Comparison of ENCODE assay signal across 8 cellular contexts in the genomic region with DNA sequence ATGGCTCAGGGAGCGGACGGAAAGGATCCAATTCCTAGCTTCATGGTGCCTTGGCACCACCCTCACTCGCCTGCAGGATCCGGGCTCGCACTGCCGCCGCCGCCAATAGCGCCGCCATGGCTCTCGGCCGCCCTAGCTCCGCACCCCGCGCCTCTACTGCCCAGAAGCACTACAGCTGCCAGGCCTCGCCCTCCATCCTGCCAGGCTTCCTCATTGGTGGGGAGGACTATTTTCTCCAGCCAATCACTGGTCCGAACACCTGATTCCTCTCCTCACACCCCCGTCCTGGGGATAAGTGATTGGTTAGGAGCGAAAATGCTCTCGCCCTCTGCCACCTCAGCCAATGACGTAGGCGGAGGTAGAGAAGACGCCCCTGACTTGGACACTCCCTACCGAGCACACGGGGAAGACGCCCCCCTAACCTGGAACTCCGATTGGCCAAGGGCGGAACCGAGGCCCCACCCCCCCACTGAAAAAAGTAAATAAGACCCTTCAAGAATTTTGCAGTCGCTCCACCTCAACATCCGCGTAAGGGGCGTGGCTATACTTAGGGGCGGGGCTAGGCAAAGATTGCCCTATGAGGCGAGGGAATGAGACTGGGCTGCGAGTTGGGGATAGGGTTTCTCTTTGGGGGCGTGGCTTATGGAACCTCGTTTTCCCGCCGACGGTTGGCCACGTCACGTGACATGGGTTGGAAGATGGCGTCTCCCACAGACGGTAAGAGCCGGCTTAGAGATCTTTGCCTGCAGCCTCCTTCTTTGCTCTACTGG. TPM values are rescaled to one million over a fixed set of nuclear protein-coding genes. Genes with fewer than 3 reads are reported as not detected.
DNase-seq lines count a peak whose midpoint lies in the region; ATAC-seq and TF ChIP-seq lines count a peak whose summit lies in the region.

A gene (minus strand): TSS at position 177 of the 770 bp plus-strand sequence. CDS start 59 bp downstream, at position 118.
A gene with protein sequence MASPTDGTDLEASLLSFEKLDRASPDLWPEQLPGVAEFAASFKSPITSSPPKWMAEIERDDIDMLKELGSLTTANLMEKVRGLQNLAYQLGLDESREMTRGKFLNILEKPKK (plus strand): TSS at position 680 of the 770 bp plus-strand sequence. CDS start 19 bp downstream, at position 699.

- peak; percentile 26 for TF ChIP-seq CTCF in GM13976 (IDR thresholded peaks at IDR 0.05; ENCODE audit: borderline replicate concordance, control extremely low read depth, extremely low read depth, insufficient read depth, missing control alignments)
- peak in 2 of 6 experiments; percentile 17 to 27 for TF ChIP-seq CTCF in adrenal gland (IDR thresholded peaks at IDR 0.05)
- TF ChIP-seq CTCF in heart left ventricle (IDR thresholded peaks at IDR 0.05) = peak in 2 of 12 donors; percentile 5 to 37
- TF ChIP-seq CTCF in type B pancreatic cell (conservative IDR thresholded peaks at IDR 0.05) = peak; percentile 42

- H3K9me3 Mint-ChIP-seq in type B pancreatic cell = no peaks in the 10 kb centered on the region

- in situ Hi-C loops in GM13976 (cut with MboI; ENCODE audit: low sequenced_read_pairs, unreplicated experiment) = no loop called here

- peak within 1 kb of the TSS; percentile 97 for H3K27ac Mint-ChIP-seq in type B pancreatic cell

- peak within 1 kb of the TSS; percentile 99 for H3K4me3 Mint-ChIP-seq in type B pancreatic cell

- H3K36me3 ChIP-seq in adrenal gland (replicated peaks in 1 of 2) (no peaks in the 10 kb centered on the region), heart left ventricle (no peaks in the 10 kb centered on the region)

- TF ChIP-seq POLR2A in adrenal gland (IDR thresholded peaks at IDR 0.05) (peak; percentile 49 to 90), heart left ventricle (IDR thresholded peaks at IDR 0.05) (peak; percentile 65 to 91)

- no peaks in the 10 kb centered on the region for H3K27me3 Mint-ChIP-seq in type B pancreatic cell

- H3K36me3 Mint-ChIP-seq in type B pancreatic cell = no peaks in the 10 kb centered on the region

- H3K4me3 ChIP-seq in adrenal gland = peak within 1 kb of the TSS; percentile 51 to 75 (median 75)
- H3K4me3 ChIP-seq in heart left ventricle = peak within 1 kb of the TSS; percentile 59 to 90 (median 81)

- H3K4me1 Mint-ChIP-seq in type B pancreatic cell (ENCODE audit: unreplicated experiment) = peaks cover 23% of the 10 kb centered on the region

- H3K9me3 ChIP-seq in adrenal gland (replicated peaks in 1 of 3) (no peaks in the 10 kb centered on the region), heart left ventricle (no peaks in the 10 kb centered on the region)

- ATAC-seq in HG02870 (IDR thresholded peaks at IDR 0.05; ENCODE audit: unreplicated experiment) (peak; percentile 93), heart left ventricle (peak; percentile 97 to 98 (median 98))

- H3K4me1 ChIP-seq in adrenal gland (replicated peaks in 1 of 2) (peaks cover 10 to 23% of the 10 kb centered on the region in 2 donors), heart left ventricle (peaks cover 0 to 43% (median 20%) of the 10 kb centered on the region in 12 donors)

- DNase-seq in GM13976 (ENCODE audit: low spot score) = peak; percentile 98
- DNase-seq in NCI-H146 (lab: John Stamatoyannopoulos, UW) = peak; percentile 99
- DNase-seq in T-helper 1 cell = peak; percentile 97 to 100 (median 100)
- peak; percentile 99 to 100 (median 100) for DNase-seq in adrenal gland
- DNase-seq in heart left ventricle = peak; percentile 96 to 99 (median 99)
- peak; percentile 100 for DNase-seq in pons (ENCODE audit: low spot score)
- DNase-seq in type B pancreatic cell (ENCODE audit: extremely low spot score, unreplicated experiment) = peak; percentile 98

- 0 to 1% (median 0%) methylated on average over 17 to 46 of the region's 46 CpGs for WGBS in adrenal gland, 4 donors
- WGBS in heart left ventricle, 4 donors = 0% methylated on average over 32 to 46 of the region's 46 CpGs

- H3K27ac ChIP-seq in adrenal gland (peak within 1 kb of the TSS; percentile 52 to 84 (median 72)), heart left ventricle (peak within 1 kb of the TSS; percentile 53 to 94 (median 81))

- intact Hi-C loops in adrenal gland (cut with DNase I) = no loop called here
- intact Hi-C loops in heart left ventricle (cut with DNase I) = loop anchor here in 2 of 10 donors (2.0 to 5.0 kb wide), 2 partner anchors 66 to 67 kb away; a partner anchor contains a TSS

- H3K27me3 ChIP-seq in adrenal gland (no peaks in the 10 kb centered on the region), heart left ventricle (no peaks in the 10 kb centered on the region)

RNA-seq across cellular contexts. Expression of the first gene that starts in this region (rescaled TPM):
- total RNA-seq in adrenal gland (10 to 100 TPM; 27.4 to 68.9 (median 39.4) TPM), heart left ventricle (100 to 1,000 TPM in 1 of 9 donors, 10 to 100 TPM in 8; 39.0 to 103 (median 71.3) TPM), type B pancreatic cell (ENCODE audit: low replicate concordance) (28.2 and 67.2 TPM in 2 replicates)
- polyA plus RNA-seq in adrenal gland (10 to 100 TPM in 1 of 3 donors, 1 to 10 TPM in 2; 5.9 to 27.8 (median 8.3) TPM), heart left ventricle (10 to 100 TPM; 16.5 to 30.8 TPM)

RNA-seq across cellular contexts. Expression of the second gene that starts in this region (rescaled TPM):
- total RNA-seq in adrenal gland (10 to 100 TPM in 2 of 8 donors, 1 to 10 TPM in 6; 5.1 to 11.7 (median 8.0) TPM), heart left ventricle (10 to 100 TPM in 3 of 9 donors, 1 to 10 TPM in 6; 4.2 to 14.5 (median 8.9) TPM), type B pancreatic cell (ENCODE audit: low replicate concordance) (6.9 and 15.1 TPM in 2 replicates)
- polyA plus RNA-seq in adrenal gland (10 to 100 TPM in 1 of 3 donors, 1 to 10 TPM in 2; 4.6 to 14.3 (median 6.5) TPM), heart left ventricle (10 to 100 TPM in 1 of 2 donors, 1 to 10 TPM in 1; 5.4 to 11.8 TPM)

Comparison
In these comparisons a context has a peak if more than half of its experiments do, and no peak if none do; other contexts are left out.
1. Peak in every context shown above with its lines: DNase-seq, ATAC-seq, H3K4me3 ChIP-seq and H3K27ac ChIP-seq.